Comparison of ENCODE assay signal across 14 cellular contexts in the genomic region with DNA sequence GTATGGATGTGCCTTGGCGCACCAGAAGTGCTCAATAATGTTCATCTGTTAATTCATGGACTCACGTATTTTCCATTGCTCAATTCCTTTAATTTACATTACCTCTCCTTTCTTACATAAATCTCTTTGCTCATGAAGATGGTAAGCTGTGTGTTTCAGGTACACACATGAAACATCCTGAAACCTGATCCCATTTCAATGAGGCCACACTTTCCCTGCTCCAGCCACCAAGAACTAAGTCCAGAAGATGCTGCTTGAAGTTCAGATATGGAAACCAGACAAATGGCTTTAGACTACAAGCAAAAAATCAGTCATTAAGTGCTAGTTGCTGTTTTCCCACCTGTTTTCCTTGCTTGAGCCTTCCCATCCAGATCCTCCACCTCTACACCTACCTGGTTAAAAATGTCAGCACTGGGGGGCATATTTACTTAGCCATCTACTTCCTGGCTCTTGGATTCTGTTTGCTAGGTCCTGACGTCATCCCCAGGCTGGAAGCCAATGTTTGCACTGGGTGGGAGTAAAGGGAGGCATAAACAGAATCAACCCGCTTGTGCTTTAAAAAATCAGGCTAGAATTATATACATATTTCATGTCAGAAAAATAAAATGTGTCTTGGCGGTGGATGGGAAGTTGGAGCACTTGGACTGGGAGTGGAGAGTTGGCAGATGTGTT.
DNase-seq lines count a peak whose midpoint lies in the region; ATAC-seq and TF ChIP-seq lines count a peak whose summit lies in the region.
"Had no signal": no experiment of that assay in that cellular context is flagged by ENCODE, and none has a peak within 500 bp of the region (broad histone marks: within the 10 kb centered on the region; RNA-seq: fewer than 3 reads in every experiment).

No MANE protein-coding gene starts in this region.

- no peak for TF ChIP-seq POLR2A in transverse colon (IDR thresholded peaks at IDR 0.05)

- 67% methylated on average over 5 of the region's 5 CpGs for WGBS in right cardiac atrium
- 52 to 58% methylated on average over 4 to 5 of the region's 5 CpGs for WGBS in transverse colon (ENCODE audit: low coverage in 1 of 2), 2 donors

- H3K4me1 ChIP-seq in right cardiac atrium (ENCODE audit: control insufficient read depth, insufficient read depth, low read length) (peaks cover 2% of the 10 kb centered on the region), transverse colon (no peaks in the 10 kb centered on the region)

- H3K9me3 ChIP-seq in right cardiac atrium (ENCODE audit: control insufficient read depth, low read length) (no peaks in the 10 kb centered on the region), transverse colon (no peaks in the 10 kb centered on the region)

- peak; percentile 8 for DNase-seq in NCI-H1436 (lab: John Stamatoyannopoulos, UW)
- no peak for DNase-seq in NCI-H1436 treated with DMSO at 0.1 percent for 48 hours (lab: John Stamatoyannopoulos, UW)
- peak; percentile 86 for DNase-seq in NCI-H510A (lab: John Stamatoyannopoulos, UW)
- peak; percentile 67 to 89 (median 73) for DNase-seq in right cardiac atrium
- DNase-seq in transverse colon = peak; percentile 23
- DNase-seq in glutamatergic neuron = no peak
- DNase-seq in stimulated activated CD4-positive, alpha-beta T cell treated with anti-CD3 and anti-CD28 coated beads, Interleukin-2, amount 100 ng/mL, for 24 hours = no peak
- DNase-seq: activated CD8-positive, alpha-beta T cell treated with anti-CD3 and anti-CD28 coated beads for 36 hours; DND-41; foreskin melanocyte; stimulated activated CD4-positive, alpha-beta T cell treated with anti-CD3 and anti-CD28 coated beads, Interleukin-4, amount 100 ng/mL, for 4 hours had no signal

- H3K27me3 ChIP-seq in right cardiac atrium (ENCODE audit: control insufficient read depth, insufficient read depth) (no peaks in the 10 kb centered on the region), transverse colon (no peaks in the 10 kb centered on the region)

- H3K27ac ChIP-seq in right cardiac atrium (ENCODE audit: low read length) (no peak overlapping the region), transverse colon (no peak overlapping the region)

- H3K36me3 ChIP-seq in transverse colon = no peaks in the 10 kb centered on the region

- H3K4me1 Mint-ChIP-seq in glutamatergic neuron (ENCODE audit: low read depth, unreplicated experiment) = no peaks in the 10 kb centered on the region
- H3K4me1 Mint-ChIP-seq: activated naive CD4-positive, alpha-beta T cell treated with anti-CD3 and anti-CD28 coated beads, Interleukin-2, amount 50 U/mL, for 24 hours; memory B cell had no signal

- H3K27me3 Mint-ChIP-seq in glutamatergic neuron (ENCODE audit: unreplicated experiment) = no peaks in the 10 kb centered on the region
- H3K27me3 Mint-ChIP-seq: activated CD8-positive, alpha-beta T cell treated with anti-CD3 and anti-CD28 coated beads for 36 hours; activated naive CD4-positive, alpha-beta T cell treated with anti-CD3 and anti-CD28 coated beads, Interleukin-2, amount 50 U/mL, for 24 hours; memory B cell had no signal

- H3K36me3 Mint-ChIP-seq in glutamatergic neuron (ENCODE audit: unreplicated experiment) = no peaks in the 10 kb centered on the region
- H3K36me3 Mint-ChIP-seq: activated naive CD4-positive, alpha-beta T cell treated with anti-CD3 and anti-CD28 coated beads, Interleukin-2, amount 50 U/mL, for 24 hours; memory B cell had no signal

- ATAC-seq in right cardiac atrium (peak; percentile 21 to 30), GM19463 (IDR thresholded peaks at IDR 0.05; ENCODE audit: unreplicated experiment) (no peak)
- ATAC-seq: activated CD8-positive, alpha-beta T cell treated with anti-CD3 and anti-CD28 coated beads for 36 hours had no signal

- intact Hi-C loops in right cardiac atrium (cut with DNase I) = no loop called here
- intact Hi-C loops in transverse colon (cut with DNase I; ENCODE audit: low total_unique reads) = no loop called here

- no peak overlapping the region for H3K27ac Mint-ChIP-seq in glutamatergic neuron (ENCODE audit: unreplicated experiment)
- H3K27ac Mint-ChIP-seq: activated CD8-positive, alpha-beta T cell treated with anti-CD3 and anti-CD28 coated beads for 36 hours; activated naive CD4-positive, alpha-beta T cell treated with anti-CD3 and anti-CD28 coated beads, Interleukin-2, amount 50 U/mL, for 24 hours; memory B cell had no signal

- TF ChIP-seq EP300 in transverse colon (IDR thresholded peaks at IDR 0.05; ENCODE audit: low read depth) = no peak

- no peak for TF ChIP-seq CTCF in transverse colon (IDR thresholded peaks at IDR 0.05)
- TF ChIP-seq CTCF in glutamatergic neuron (IDR thresholded peaks at IDR 0.05; ENCODE audit: partially characterized antibody, unreplicated experiment) = no peak

- no peak overlapping the region for H3K4me3 Mint-ChIP-seq in glutamatergic neuron (ENCODE audit: unreplicated experiment)
- H3K4me3 Mint-ChIP-seq: activated CD8-positive, alpha-beta T cell treated with anti-CD3 and anti-CD28 coated beads for 36 hours; activated naive CD4-positive, alpha-beta T cell treated with anti-CD3 and anti-CD28 coated beads, Interleukin-2, amount 50 U/mL, for 24 hours; memory B cell had no signal

- no peaks in the 10 kb centered on the region for H3K9me3 Mint-ChIP-seq in glutamatergic neuron (ENCODE audit: unreplicated experiment)
- H3K9me3 Mint-ChIP-seq: activated CD8-positive, alpha-beta T cell treated with anti-CD3 and anti-CD28 coated beads for 36 hours; activated naive CD4-positive, alpha-beta T cell treated with anti-CD3 and anti-CD28 coated beads, Interleukin-2, amount 50 U/mL, for 24 hours; memory B cell had no signal

- H3K4me3 ChIP-seq in right cardiac atrium (ENCODE audit: low read length) (no peak overlapping the region), transverse colon (no peak overlapping the region)

- in situ Hi-C loops in transverse colon (cut with MboI; ENCODE audit: low pct_ligation_motif_present in 1 of 4, low pct_unique_long_range_greater_than_20kb in 1 of 4, low sequenced_read_pairs in 3 of 4) = no loop called here

Comparison
In these comparisons a context has a peak if more than half of its experiments do, and no peak if none do; other contexts are left out.
1. DNase-seq: peak in NCI-H1436 (single experiment), NCI-H510A (single experiment), right cardiac atrium (3 of 3) and transverse colon (single experiment); none in NCI-H1436 treated with DMSO at 0.1 percent for 48 hours (single experiment), glutamatergic neuron (single experiment) and stimulated activated CD4-positive, alpha-beta T cell treated with anti-CD3 and anti-CD28 coated beads, Interleukin-2, amount 100 ng/mL, for 24 hours (0 of 2).